Comparison of ENCODE assay signal across 14 cellular contexts in genomic region chr4:86670739-86671138, GRCh38.
DNase-seq lines count a peak whose midpoint lies in the region; ATAC-seq and TF ChIP-seq lines count a peak whose summit lies in the region.
"Had no signal": no experiment of that assay in that cellular context is flagged by ENCODE, and none has a peak within 500 bp of the region (broad histone marks: within the 10 kb centered on the region; RNA-seq: fewer than 3 reads in every experiment).

No MANE protein-coding gene starts in this region.

- no peaks in the 10 kb centered on the region for H3K9me3 ChIP-seq in Peyer's patch
- H3K9me3 ChIP-seq: colonic mucosa, MG63 had no signal

- no peak overlapping the region for H3K27ac ChIP-seq in Peyer's patch
- H3K27ac ChIP-seq: colonic mucosa had no signal

- ATAC-seq in esophagus mucosa (peak; percentile 88), GM21723 (IDR thresholded peaks at IDR 0.05; ENCODE audit: unreplicated experiment) (no peak)
- ATAC-seq: left ventricle myocardium superior had no signal

- no peaks in the 10 kb centered on the region for H3K4me1 ChIP-seq in Peyer's patch
- H3K4me1 ChIP-seq: colonic mucosa had no signal

- TF ChIP-seq CTCF in Peyer's patch (IDR thresholded peaks at IDR 0.05): no peak

- no peak overlapping the region for H3K4me3 ChIP-seq in skeletal muscle cell (ENCODE audit: low read depth, low read length)
- H3K4me3 ChIP-seq in Peyer's patch: no peak overlapping the region
- H3K4me3 ChIP-seq: colonic mucosa, MG63 had no signal

- no peaks in the 10 kb centered on the region for H3K36me3 ChIP-seq in Peyer's patch
- H3K36me3 ChIP-seq: colonic mucosa, MG63 had no signal

- H3K27me3 ChIP-seq in Peyer's patch: no peaks in the 10 kb centered on the region
- H3K27me3 ChIP-seq: colonic mucosa, MG63 had no signal

- TF ChIP-seq POLR2A in Peyer's patch (IDR thresholded peaks at IDR 0.05): no peak

- DNase-seq in GM04503 (ENCODE audit: low read depth) (peak; percentile 23), NCI-H226 (peak; percentile 66), skeletal muscle cell (ENCODE audit: low read depth) (peak; percentile 62), Peyer's patch (no peak), hypothalamus (lab: John Stamatoyannopoulos, UW) (no peak)
- no peak for DNase-seq in stimulated activated CD4-positive, alpha-beta T cell treated with anti-CD3 and anti-CD28 coated beads, Interleukin-12 subunit alpha, Interleukin-12 subunit beta, amount 100 ng/mL, for 4 hours
- DNase-seq: activated CD4-positive, alpha-beta T cell treated with anti-CD3 and anti-CD28 coated beads, Interleukin-2, amount 50 U/mL, for 48 hours; activated naive CD4-positive, alpha-beta T cell treated with anti-CD3 and anti-CD28 coated beads for 36 hours; colonic mucosa; left ventricle myocardium superior; MG63; nephron progenitor cell had no signal

Comparison
In these comparisons a context has a peak if more than half of its experiments do, and no peak if none do; other contexts are left out.
1. DNase-seq: peak in GM04503 (single experiment), NCI-H226 (single experiment) and skeletal muscle cell (single experiment); none in Peyer's patch (0 of 3), hypothalamus (0 of 51) and stimulated activated CD4-positive, alpha-beta T cell treated with anti-CD3 and anti-CD28 coated beads, Interleukin-12 subunit alpha, Interleukin-12 subunit beta, amount 100 ng/mL, for 4 hours (single experiment).